In the genomic region with DNA sequence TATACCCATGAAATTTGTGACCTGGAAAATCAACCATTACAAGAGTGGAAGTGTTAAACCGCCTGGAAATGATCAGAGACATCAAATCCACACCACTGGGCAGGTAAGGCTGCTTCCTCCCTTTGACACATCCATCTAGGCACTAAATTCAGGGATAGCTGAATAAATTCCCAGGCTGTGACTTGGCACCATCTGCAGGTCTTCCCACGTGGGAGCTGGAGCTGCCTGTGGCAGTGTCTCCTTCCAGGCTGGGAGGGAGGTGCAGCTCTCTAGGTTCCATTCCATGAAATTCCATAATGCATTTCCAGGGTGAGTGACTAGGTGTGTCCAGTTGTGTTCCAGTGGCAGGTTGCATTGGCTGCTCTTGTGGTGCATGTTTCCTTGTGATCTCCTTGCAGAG, we compare ENCODE assay signal across 22 cellular contexts.
"Had no signal": no experiment of that assay in that cellular context is flagged by ENCODE, and none has a peak within 500 bp of the region (broad histone marks: within the 10 kb centered on the region; RNA-seq: fewer than 3 reads in every experiment).

No MANE protein-coding gene starts in this region.

- H3K4me3 ChIP-seq: coronary artery, MG63, SK-N-MC had no signal

- H3K27ac ChIP-seq: brain microvascular endothelial cell, coronary artery, SK-N-MC, VCaP had no signal

- DNase-seq: activated CD4-positive, alpha-beta memory T cell treated with anti-CD3 and anti-CD28 coated beads for 36 hours; activated CD4-positive, alpha-beta T cell treated with anti-CD3 and anti-CD28 coated beads, Interleukin-2, amount 10 ng/mL, durations not matched to agents 7 days and 5 days; activated CD4-positive, CD25-positive, alpha-beta regulatory T cell; activated CD8-positive, alpha-beta memory T cell treated with anti-CD3 and anti-CD28 coated beads for 24 hours; activated effector memory CD4-positive, alpha-beta T cell treated with anti-CD3 and anti-CD28 coated beads, Interleukin-2, amount 50 U/mL, for 16 hours; activated naive CD4-positive, alpha-beta T cell treated with anti-CD3 and anti-CD28 coated beads for 36 hours; activated naive CD8-positive, alpha-beta T cell treated with anti-CD3 and anti-CD28 coated beads for 36 hours; activated T-cell treated with anti-CD3 and anti-CD28 coated beads, Interleukin-2, amount 50 U/mL, for 4 hours; brain microvascular endothelial cell; MG63; NCI-H1105; NCI-H1694; NCI-H2029; NCI-H345; NCI-H510A; NCI-H526 treated with DMSO at 0.1 percent for 48 hours; T-cell; T-helper 2 cell; T1000 had no signal

- H3K36me3 ChIP-seq: brain microvascular endothelial cell, MG63 had no signal

- H3K9me3 ChIP-seq: MG63 had no signal

- H3K27me3 ChIP-seq: brain microvascular endothelial cell, MG63 had no signal
